In the genomic region with DNA sequence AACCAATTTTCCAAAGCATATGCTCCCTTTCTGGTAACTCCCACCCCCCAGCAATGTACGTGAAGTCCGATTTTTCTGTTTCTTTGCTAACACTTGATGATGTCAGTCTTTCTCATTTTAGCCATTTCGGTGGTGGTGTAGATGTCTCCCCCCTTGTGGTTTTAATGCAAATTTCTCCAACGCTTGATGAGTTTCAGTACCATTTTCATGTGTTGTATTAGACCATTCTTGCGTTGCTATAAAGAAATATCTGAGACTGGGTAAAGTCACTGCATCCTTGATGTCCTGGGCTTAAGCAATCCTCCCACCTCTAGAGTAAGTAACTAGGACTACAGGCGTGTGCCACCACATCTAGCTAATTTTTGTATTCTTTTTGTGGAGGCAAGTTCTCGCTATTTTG, we compare ENCODE assay signal across 21 cellular contexts.
"Had no signal": no experiment of that assay in that cellular context is flagged by ENCODE, and none has a peak within 500 bp of the region (broad histone marks: within the 10 kb centered on the region; RNA-seq: fewer than 3 reads in every experiment).

No MANE protein-coding gene starts in this region.

- H3K27me3 ChIP-seq: esophagus squamous epithelium, gastrocnemius medialis, left lung, neural progenitor cell, right lobe of liver had no signal

- H3K4me1 ChIP-seq: esophagus squamous epithelium, gastrocnemius medialis, left lung, neural progenitor cell, right lobe of liver had no signal

- FAIRE-seq: TTC549 had no signal

- H3K9me3 ChIP-seq: esophagus squamous epithelium, gastrocnemius medialis, left lung, right lobe of liver, thoracic aorta had no signal

- ATAC-seq: activated T-cell treated with anti-CD3 and anti-CD28 coated beads, Interleukin-2, amount 50 U/mL, for 4 hours; gastrocnemius medialis; left lung; naive thymus-derived CD8-positive, alpha-beta T cell; right lobe of liver; stimulated activated memory B cell treated with anti-CD40 and anti-IgM and Interleukin-4, amounts not matched to agents 10 μg/mL and 1 μg/mL and 100 μg/mL, for 72 hours had no signal

- H3K4me3 ChIP-seq: coronary artery, esophagus squamous epithelium, gastrocnemius medialis, left lung, lung, neural progenitor cell, right lobe of liver, skin epidermis, thoracic aorta had no signal

- H3K36me3 ChIP-seq: esophagus squamous epithelium, gastrocnemius medialis, left lung, neural progenitor cell, right lobe of liver, thoracic aorta had no signal

- DNase-seq: activated CD8-positive, alpha-beta memory T cell treated with anti-CD3 and anti-CD28 coated beads, Interleukin-2, amount 50 U/mL, for 4 hours; activated naive CD4-positive, alpha-beta T cell treated with Interleukin-2 at 50 U/mL for 16 hours; activated naive CD8-positive, alpha-beta T cell treated with anti-CD3 and anti-CD28 coated beads for 36 hours; activated T-cell treated with anti-CD3 and anti-CD28 coated beads, Interleukin-2, amount 50 U/mL, for 4 hours; cerebellar nuclear complex; esophagus squamous epithelium; gastrocnemius medialis; hippocampal formation; kidney glomerular epithelial cell; left lung; naive thymus-derived CD8-positive, alpha-beta T cell; posterior cingulate gyrus; right lobe of liver; stimulated activated CD4-positive, alpha-beta T cell treated with anti-CD3 and anti-CD28 coated beads, Interleukin-2, amount 100 ng/mL, for 24 hours had no signal

- H3K27ac ChIP-seq: coronary artery, esophagus squamous epithelium, gastrocnemius medialis, left lung, neural progenitor cell, right lobe of liver, skin epidermis, thoracic aorta had no signal
